Comparison of ENCODE assay signal across 8 cellular contexts in genomic region chr11:31798057-31799035, GRCh38. TPM values are rescaled to one million over a fixed set of nuclear protein-coding genes. Genes with fewer than 3 reads are reported as not detected.
DNase-seq lines count a peak whose midpoint lies in the region; ATAC-seq and TF ChIP-seq lines count a peak whose summit lies in the region.
"Had no signal": no experiment of that assay in that cellular context is flagged by ENCODE, and none has a peak within 500 bp of the region (broad histone marks: within the 10 kb centered on the region; RNA-seq: fewer than 3 reads in every experiment).

No MANE protein-coding gene starts in this region.

- H3K4me3 ChIP-seq in HUES6 (ENCODE audit: low read depth, low read length) (peak overlapping the region; percentile 53), psoas muscle (peak overlapping the region; percentile 54)
- H3K4me3 ChIP-seq: SJSA1 had no signal

- peak overlapping the region; percentile 28 for H3K4me3 Mint-ChIP-seq in endothelial cell (ENCODE audit: unreplicated experiment)

- H3K36me3 ChIP-seq in HUES6 (ENCODE audit: control insufficient read depth, insufficient read depth, low read length): no peaks in the 10 kb centered on the region
- no peaks in the 10 kb centered on the region for H3K36me3 ChIP-seq in psoas muscle (ENCODE audit: insufficient read depth in 1 of 2, low read depth in 1 of 2)
- H3K36me3 ChIP-seq: SJSA1 had no signal

- H3K27ac ChIP-seq in HUES6 (ENCODE audit: low read depth, low read length) (no peak overlapping the region), psoas muscle (no peak overlapping the region)
- H3K27ac ChIP-seq: SJSA1 had no signal

- peak; percentile 81 for ATAC-seq in GM18868 (IDR thresholded peaks at IDR 0.05; ENCODE audit: unreplicated experiment)
- ATAC-seq in psoas muscle: peak in 3 of 4 donors; percentile 17 to 58 (median 52)
- no peak for ATAC-seq in HG03045 (IDR thresholded peaks at IDR 0.05; ENCODE audit: unreplicated experiment)
- ATAC-seq in GM21515 (IDR thresholded peaks at IDR 0.05; ENCODE audit: unreplicated experiment): no peak

- H3K9me3 ChIP-seq in HUES6 (ENCODE audit: control insufficient read depth, insufficient read depth, low read depth, low read length) (no peaks in the 10 kb centered on the region), psoas muscle (no peaks in the 10 kb centered on the region)
- H3K9me3 ChIP-seq: SJSA1 had no signal

- no peaks in the 10 kb centered on the region for H3K36me3 Mint-ChIP-seq in endothelial cell (ENCODE audit: low read depth, unreplicated experiment)

- intact Hi-C loops in psoas muscle (cut with DNase I): loop anchor here in 1 of 2 donors (10.0 kb wide), 1 partner anchor 154 kb away; no protein-coding TSS in a partner anchor

- 2 to 4% (median 4%) methylated on average over 49 of the region's 49 CpGs for WGBS in psoas muscle, 3 donors

- no peak overlapping the region for H3K27ac Mint-ChIP-seq in endothelial cell (ENCODE audit: unreplicated experiment)

- no peaks in the 10 kb centered on the region for H3K9me3 Mint-ChIP-seq in endothelial cell (ENCODE audit: unreplicated experiment)

- H3K27me3 ChIP-seq in HUES6 (ENCODE audit: control insufficient read depth, insufficient read depth, low read length): peaks cover 100% of the 10 kb centered on the region
- peaks cover 0 to 78% (median 48%) of the 10 kb centered on the region in 3 donors for H3K27me3 ChIP-seq in psoas muscle (ENCODE audit: insufficient read depth in 3 of 3, low read length in 2 of 3)
- H3K27me3 ChIP-seq: SJSA1 had no signal

- H3K9ac ChIP-seq in HUES6 (ENCODE audit: low read length): no peak overlapping the region

- H3K4me1 ChIP-seq in HUES6 (ENCODE audit: control insufficient read depth, insufficient read depth, low read length) (peaks cover 25% of the 10 kb centered on the region), psoas muscle (peaks cover 19% of the 10 kb centered on the region)
- H3K4me1 ChIP-seq: SJSA1 had no signal

- peaks cover 52% of the 10 kb centered on the region for H3K27me3 Mint-ChIP-seq in endothelial cell (ENCODE audit: unreplicated experiment)

- peak; percentile 63 for DNase-seq in endothelial cell (ENCODE audit: low spot score)
- peak in 1 of 2 donors; percentile 54 for DNase-seq in psoas muscle
- DNase-seq in pons (ENCODE audit: low spot score): no peak

- H3K4me1 Mint-ChIP-seq in endothelial cell (ENCODE audit: unreplicated experiment): peaks cover 40% of the 10 kb centered on the region

- TF ChIP-seq CTCF in endothelial cell (IDR thresholded peaks at IDR 0.05; ENCODE audit: unreplicated experiment) (no peak), psoas muscle (IDR thresholded peaks at IDR 0.05) (no peak)

RNA-seq across cellular contexts. Expression of gene PAX6, which starts 12.8 kb away (rescaled TPM):
- total RNA-seq in endothelial cell (ENCODE audit: unreplicated experiment): 2.7 TPM
- total RNA-seq in psoas muscle: under 1 TPM in 1 of 4 donors, not detected in 3; 0.75 TPM
- polyA plus RNA-seq in psoas muscle: not detected

Comparison
In these comparisons a context has a peak if more than half of its experiments do, and no peak if none do; other contexts are left out.
1. ATAC-seq: peak in GM18868 (single experiment) and psoas muscle (3 of 4); none in HG03045 (single experiment) and GM21515 (single experiment).